Comparison of ENCODE assay signal across 19 cellular contexts in the genomic region with DNA sequence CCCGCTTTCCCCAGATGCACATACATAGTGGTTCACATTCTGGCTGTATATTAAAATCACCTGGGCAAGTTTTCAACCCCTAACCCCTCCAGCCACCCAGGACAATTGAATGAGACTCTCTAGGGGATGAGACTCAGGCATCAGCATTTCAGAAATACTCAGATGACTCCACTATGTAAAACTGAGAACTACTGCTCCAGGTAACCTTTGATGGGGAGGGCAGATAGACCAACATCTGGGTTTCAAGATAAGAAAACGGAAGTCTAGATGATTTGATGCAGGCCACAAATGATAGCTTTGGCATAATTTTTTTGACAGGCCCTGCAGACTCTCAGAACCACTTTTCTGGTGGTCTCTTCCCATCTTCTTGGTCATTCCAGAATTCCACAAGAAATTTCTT.
A peak's percentile ranks its signal among the peaks of the same experiment; 100 is the strongest.
DNase-seq lines count a peak whose midpoint lies in the region; ATAC-seq, FAIRE-seq and TF ChIP-seq lines count a peak whose summit lies in the region.
"Had no signal": no experiment of that assay in that cellular context is flagged by ENCODE, and none has a peak within 500 bp of the region (broad histone marks: within the 10 kb centered on the region; RNA-seq: fewer than 3 reads in every experiment).

No MANE protein-coding gene starts in this region.

- POLR2A ChIA-PET in activated CD4-positive, alpha-beta memory T cell treated with anti-CD3 and anti-CD28 coated beads for 36 hours (lab: Charles Lee): no interaction called here
- POLR2A ChIA-PET in PC-3 (lab: Charles Lee; ENCODE audit: unreplicated experiment): no interaction called here

- no peak overlapping the region for H3K27ac Mint-ChIP-seq in activated CD4-positive, alpha-beta memory T cell treated with anti-CD3 and anti-CD28 coated beads for 36 hours
- H3K27ac Mint-ChIP-seq: immature natural killer cell had no signal

- H3K27me3 Mint-ChIP-seq in activated CD4-positive, alpha-beta memory T cell treated with anti-CD3 and anti-CD28 coated beads for 36 hours: peaks cover 12% of the 10 kb centered on the region

- no peaks in the 10 kb centered on the region for H3K36me3 Mint-ChIP-seq in activated CD4-positive, alpha-beta memory T cell treated with anti-CD3 and anti-CD28 coated beads for 36 hours
- H3K36me3 Mint-ChIP-seq: immature natural killer cell had no signal

- H3K27ac ChIP-seq in PC-3 (ENCODE audit: low read length): no peak overlapping the region
- H3K27ac ChIP-seq: adrenal gland, prostate gland had no signal

- BruUV-seq in PC-3 (replicated peaks; lab: Mats Ljungman, UMichigan): no TSS peak

- no peak overlapping the region for H3K4me3 ChIP-seq in PC-3 (ENCODE audit: low read length)
- H3K4me3 ChIP-seq: adrenal gland, prostate gland had no signal

- H3K9me3 ChIP-seq in PC-3 (ENCODE audit: low read length): no peaks in the 10 kb centered on the region
- H3K9me3 ChIP-seq: adrenal gland, prostate gland had no signal

- H3K9ac ChIP-seq in PC-3 (ENCODE audit: low read length): no peak overlapping the region

- H3K9me3 Mint-ChIP-seq in activated CD4-positive, alpha-beta memory T cell treated with anti-CD3 and anti-CD28 coated beads for 36 hours: no peaks in the 10 kb centered on the region

- H3K4me1 ChIP-seq in PC-3 (ENCODE audit: insufficient read depth, low read length): no peaks in the 10 kb centered on the region
- H3K4me1 ChIP-seq: adrenal gland, prostate gland had no signal

- H3K4me2 ChIP-seq in PC-3 (ENCODE audit: low read length): no peak overlapping the region

- TF ChIP-seq CTCF in PC-3 (conservative IDR thresholded peaks at IDR 0.05; ENCODE audit: low read depth, low read length): no peak

- no peak for TF ChIP-seq POLR2A in GM12891 (IDR thresholded peaks at IDR 0.05; ENCODE audit: low read depth, low read length)

- intact Hi-C loops in activated CD4-positive, alpha-beta memory T cell treated with anti-CD3 and anti-CD28 coated beads for 36 hours (cut with micrococcal nuclease): loop anchor here (10.0 kb wide), 1 partner anchor 263 kb away; no protein-coding TSS in a partner anchor
- intact Hi-C loops in sciatic nerve (cut with DNase I) (no loop called here), PC-3 (cut with micrococcal nuclease) (loop anchor here (5.0 kb wide), 1 partner anchor 175 kb away; no protein-coding TSS in a partner anchor)

- H2AFZ ChIP-seq in PC-3 (ENCODE audit: low read length): no peak overlapping the region

- no peaks in the 10 kb centered on the region for H3K36me3 ChIP-seq in PC-3 (ENCODE audit: low read depth, low read length)
- H3K36me3 ChIP-seq: adrenal gland, prostate gland had no signal

- peaks cover 3% of the 10 kb centered on the region for H3K4me1 Mint-ChIP-seq in activated CD4-positive, alpha-beta memory T cell treated with anti-CD3 and anti-CD28 coated beads for 36 hours (ENCODE audit: low read depth)
- H3K4me1 Mint-ChIP-seq: immature natural killer cell had no signal

- CTCF ChIA-PET in activated CD4-positive, alpha-beta memory T cell treated with anti-CD3 and anti-CD28 coated beads for 36 hours (lab: Charles Lee): interaction anchor here (1.0 kb wide), 1 partner anchor 175 kb away, joined by 3 read pairs; no protein-coding TSS in a partner anchor
- CTCF ChIA-PET in PC-3 (lab: Charles Lee): no interaction called here

- H3K79me2 ChIP-seq in PC-3 (ENCODE audit: low read length): no peaks in the 10 kb centered on the region

- H3F3A ChIP-seq in PC-3 (ENCODE audit: low read length, unreplicated experiment): no peaks in the 10 kb centered on the region

- peaks cover 20% of the 10 kb centered on the region; the same call in 1 of the 2 replicates for H3K27me3 ChIP-seq in PC-3 (ENCODE audit: low read length)
- H3K27me3 ChIP-seq: adrenal gland had no signal

- H4K20me1 ChIP-seq in PC-3 (ENCODE audit: low read length): no peaks in the 10 kb centered on the region

- ATAC-seq in HG02852 (IDR thresholded peaks at IDR 0.05; ENCODE audit: unreplicated experiment) (peak; percentile 74), HG03571 (IDR thresholded peaks at IDR 0.05; ENCODE audit: unreplicated experiment) (peak; percentile 48), sciatic nerve (no peak), PC-3 (no peak)
- ATAC-seq: Right ventricle myocardium inferior had no signal

- peak; percentile 31 for FAIRE-seq in GM12891 (lab: Jason Lieb, UNC)
- FAIRE-seq: TTC549 had no signal

- H3K4me3 Mint-ChIP-seq in activated CD4-positive, alpha-beta memory T cell treated with anti-CD3 and anti-CD28 coated beads for 36 hours: no peak overlapping the region
- H3K4me3 Mint-ChIP-seq: immature natural killer cell had no signal

- no peak for DNase-seq in GM12891 (ENCODE audit: insufficient read length, low spot score)
- peak; percentile 5 for DNase-seq in GM19238 (ENCODE audit: insufficient read length, low spot score)
- no peak for DNase-seq in activated CD4-positive, alpha-beta memory T cell treated with anti-CD3 and anti-CD28 coated beads for 36 hours
- no peak for DNase-seq in sciatic nerve (ENCODE audit: low spot score)
- DNase-seq in cerebellar cortex (ENCODE audit: low spot score): no peak
- DNase-seq in PC-3: no peak
- DNase-seq: activated CD8-positive, alpha-beta memory T cell treated with anti-CD3 and anti-CD28 coated beads, Interleukin-2, amount 50 U/mL, for 4 hours; adrenal gland; DMS 273 treated with DMSO at 0.1 percent for 48 hours; HCEC 1CT; immature natural killer cell; midbrain; NCI-H1105 treated with DMSO at 0.1 percent for 48 hours; NCI-H69 had no signal

- H3K9me2 ChIP-seq in PC-3 (replicated peaks; ENCODE audit: low read length): no peaks in the 10 kb centered on the region

TF ChIP-seq in GM12891, 5 proteins besides CTCF, POLR2A, EP300 and RAD21:
- TF ChIP-seq SPI1 (IDR thresholded peaks at IDR 0.05; ENCODE audit: low read depth, low read length) (peak; percentile 82), TAF1 (IDR thresholded peaks at IDR 0.05; ENCODE audit: low read depth, low read length) (no peak), POLR2AphosphoS5 (IDR thresholded peaks at IDR 0.05; ENCODE audit: low read depth, low read length) (no peak), PAX5 (IDR thresholded peaks at IDR 0.05; ENCODE audit: insufficient read depth, low read length, severe bottlenecking) (no peak), POU2F2 (IDR thresholded peaks at IDR 0.05; ENCODE audit: low read depth, low read length) (peak; percentile 72; the same call in 1 of the 2 replicates)

Comparison
In these comparisons a context has a peak if more than half of its experiments do, and no peak if none do; other contexts are left out.
1. ATAC-seq: peak in HG02852 (single experiment) and HG03571 (single experiment); none in sciatic nerve (single experiment) and PC-3 (single experiment).